Comparison of ENCODE assay signal across 17 cellular contexts in genomic region chr11:65594991-65595920, GRCh38. TPM values are rescaled to one million over a fixed set of nuclear protein-coding genes. Genes with fewer than 3 reads are reported as not detected.
A peak's percentile ranks its signal among the peaks of the same experiment; 100 is the strongest.
DNase-seq lines count a peak whose midpoint lies in the region; TF ChIP-seq lines count a peak whose summit lies in the region.
"Had no signal": no experiment of that assay in that cellular context is flagged by ENCODE, and none has a peak within 500 bp of the region (broad histone marks: within the 10 kb centered on the region; RNA-seq: fewer than 3 reads in every experiment).

A gene with protein sequence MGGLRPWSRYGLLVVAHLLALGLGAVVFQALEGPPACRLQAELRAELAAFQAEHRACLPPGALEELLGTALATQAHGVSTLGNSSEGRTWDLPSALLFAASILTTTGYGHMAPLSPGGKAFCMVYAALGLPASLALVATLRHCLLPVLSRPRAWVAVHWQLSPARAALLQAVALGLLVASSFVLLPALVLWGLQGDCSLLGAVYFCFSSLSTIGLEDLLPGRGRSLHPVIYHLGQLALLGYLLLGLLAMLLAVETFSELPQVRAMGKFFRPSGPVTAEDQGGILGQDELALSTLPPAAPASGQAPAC (minus strand): TSS chr11:65595800. CDS start chr11:65595772, 28 bp downstream.

- intact Hi-C loops in lower leg skin (cut with DNase I; ENCODE audit: low total_unique reads): no loop called here

- no peak for TF ChIP-seq CTCF in lower leg skin (IDR thresholded peaks at IDR 0.05)

- peak; percentile 40 for DNase-seq in stimulated activated CD4-positive, alpha-beta T cell treated with anti-CD3 and anti-CD28 coated beads, Interleukin-15, amount 100 ng/mL, for 24 hours
- no peak for DNase-seq in stimulated activated CD4-positive, alpha-beta T cell treated with anti-CD3 and anti-CD28 coated beads, Interleukin-4, amount 100 ng/mL, for 1 hour
- no peak for DNase-seq in T-helper 2 cell treated with Interferon-gamma antibody and Interleukin-4, amounts not matched to agents 5 μg/mL and 100 μg/mL, for 36 hours (ENCODE audit: low spot score)
- DNase-seq in lower leg skin (ENCODE audit: low spot score in 2 of 2): no peak
- DNase-seq in mesenteric fat pad (ENCODE audit: low spot score): no peak
- no peak for DNase-seq in AML-193 (lab: John Stamatoyannopoulos, UW)
- no peak for DNase-seq in kidney tubule cell (ENCODE audit: low spot score)
- DNase-seq in activated gamma-delta T cell treated with Interleukin-2 at 50 U/mL for 16 hours: no peak
- DNase-seq: activated CD4-positive, alpha-beta T cell treated with anti-CD3 and anti-CD28 coated beads for 48 hours; amygdala; Caco-2; heart right ventricle; KBM-7 had no signal

- H3K4me1 Mint-ChIP-seq in T-helper 2 cell treated with Interferon-gamma antibody and Interleukin-4, amounts not matched to agents 5 μg/mL and 100 μg/mL, for 36 hours (ENCODE audit: low read depth): peaks cover 9% of the 10 kb centered on the region

- no peak for TF ChIP-seq POLR2A in lower leg skin (IDR thresholded peaks at IDR 0.05)

- WGBS in lower leg skin, 2 donors: 35 to 39% methylated on average over 14 of the region's 14 CpGs

- H3K36me3 Mint-ChIP-seq in T-helper 2 cell treated with Interferon-gamma antibody and Interleukin-4, amounts not matched to agents 5 μg/mL and 100 μg/mL, for 36 hours (ENCODE audit: low read depth): peaks cover 27% of the 10 kb centered on the region

- H3K27ac Mint-ChIP-seq in T-helper 2 cell treated with Interferon-gamma antibody and Interleukin-4, amounts not matched to agents 5 μg/mL and 100 μg/mL, for 36 hours: peak within 1 kb of the TSS; percentile 90
- H3K27ac Mint-ChIP-seq: progenitor cell of endocrine pancreas had no signal

- H3K4me3 Mint-ChIP-seq in T-helper 2 cell treated with Interferon-gamma antibody and Interleukin-4, amounts not matched to agents 5 μg/mL and 100 μg/mL, for 36 hours: peak within 1 kb of the TSS; percentile 58

- no peaks in the 10 kb centered on the region for H3K9me3 Mint-ChIP-seq in T-helper 2 cell treated with Interferon-gamma antibody and Interleukin-4, amounts not matched to agents 5 μg/mL and 100 μg/mL, for 36 hours

- no peak within 1 kb of the TSS for H3K4me3 ChIP-seq in lower leg skin (ENCODE audit: low read depth, poor library complexity, severe bottlenecking)
- H3K4me3 ChIP-seq: heart right ventricle, lung, SJSA1, thoracic aorta had no signal

- no peaks in the 10 kb centered on the region for H3K27me3 Mint-ChIP-seq in T-helper 2 cell treated with Interferon-gamma antibody and Interleukin-4, amounts not matched to agents 5 μg/mL and 100 μg/mL, for 36 hours (ENCODE audit: low read depth)

RNA-seq across cellular contexts. Expression of the gene that starts here (rescaled TPM):
- total RNA-seq in lower leg skin (100 to 1,000 TPM; 168 to 197 (median 184) TPM), mesenteric fat pad (1.5 TPM)

Comparison
In these comparisons a context has a peak if more than half of its experiments do, and no peak if none do; other contexts are left out.
1. RNA of the gene that starts here (total RNA-seq): 168 to 197 TPM in lower leg skin; 1.5 TPM in mesenteric fat pad (single experiment); every median in the first group is over 10 times any median in the second.